ENCODE assay signal across 11 cellular contexts in genomic region chr17:40371261-40371929, GRCh38. TPM values are rescaled to one million over a fixed set of nuclear protein-coding genes. Genes with fewer than 3 reads are reported as not detected.
A peak's percentile ranks its signal among the peaks of the same experiment; 100 is the strongest.
DNase-seq lines count a peak whose midpoint lies in the region; ATAC-seq and TF ChIP-seq lines count a peak whose summit lies in the region.
"Had no signal": no experiment of that assay in that cellular context is flagged by ENCODE, and none has a peak within 500 bp of the region (broad histone marks: within the 10 kb centered on the region; RNA-seq: fewer than 3 reads in every experiment).

No MANE protein-coding gene starts in this region.

- intact Hi-C loops in MCF 10A (cut with micrococcal nuclease) = no loop called here

- BruUV-seq in MCF 10A (replicated peaks; lab: Mats Ljungman, UMichigan) = no TSS peak

- H3K27ac Mint-ChIP-seq in activated naive CD8-positive, alpha-beta T cell treated with anti-CD3 and anti-CD28 coated beads, Interleukin-2, amount 50 U/mL, for 24 hours = no peak overlapping the region
- H3K27ac Mint-ChIP-seq in stimulated activated memory B cell treated with anti-CD40 and anti-IgM and Interleukin-4, amounts not matched to agents 10 μg/mL and 1 μg/mL and 100 μg/mL, for 72 hours = no peak overlapping the region
- H3K27ac Mint-ChIP-seq in MCF 10A (ENCODE audit: low read depth, unreplicated experiment) = no peak overlapping the region

- no peak for TF ChIP-seq CTCF in MCF 10A (IDR thresholded peaks at IDR 0.05; ENCODE audit: unreplicated experiment)

- H3K36me3 Mint-ChIP-seq in activated naive CD8-positive, alpha-beta T cell treated with anti-CD3 and anti-CD28 coated beads, Interleukin-2, amount 50 U/mL, for 24 hours (ENCODE audit: low read depth) = no peaks in the 10 kb centered on the region
- no peaks in the 10 kb centered on the region for H3K36me3 Mint-ChIP-seq in stimulated activated memory B cell treated with anti-CD40 and anti-IgM and Interleukin-4, amounts not matched to agents 10 μg/mL and 1 μg/mL and 100 μg/mL, for 72 hours
- peaks cover 5% of the 10 kb centered on the region for H3K36me3 Mint-ChIP-seq in MCF 10A (ENCODE audit: insufficient read depth, unreplicated experiment)

- POLR2A ChIA-PET in MCF 10A (lab: Yijun Ruan, JAX) = no interaction called here

- DNase-seq in activated effector memory CD4-positive, alpha-beta T cell treated with anti-CD3 and anti-CD28 coated beads, Interleukin-2, amount 50 U/mL, for 16 hours = peak; percentile 64
- no peak for DNase-seq in activated effector memory CD4-positive, alpha-beta T cell treated with Interleukin-2 at 50 U/mL for 16 hours
- DNase-seq in NAMALWA (ENCODE audit: low spot score) = peak; percentile 74
- DNase-seq in activated naive CD8-positive, alpha-beta T cell treated with anti-CD3 and anti-CD28 coated beads, Interleukin-2, amount 50 U/mL, for 24 hours = no peak
- no peak for DNase-seq in MCF 10A (ENCODE audit: unreplicated experiment)
- DNase-seq: DMS153, NCI-H1694 treated with DMSO at 0.1 percent for 48 hours had no signal

- ATAC-seq in activated naive CD8-positive, alpha-beta T cell treated with anti-CD3 and anti-CD28 coated beads, Interleukin-2, amount 50 U/mL, for 24 hours = peak; percentile 47
- peak; percentile 78 for ATAC-seq in stimulated activated memory B cell treated with anti-CD40 and anti-IgM and Interleukin-4, amounts not matched to agents 10 μg/mL and 1 μg/mL and 100 μg/mL, for 72 hours
- ATAC-seq in GM18873 (IDR thresholded peaks at IDR 0.05; ENCODE audit: low FRiP score, unreplicated experiment) (no peak), HG02798 (IDR thresholded peaks at IDR 0.05; ENCODE audit: poor library complexity, unreplicated experiment) (no peak)

- CTCF ChIA-PET in MCF 10A (lab: Yijun Ruan, JAX) = interaction anchor here (0.6 to 1.2 kb wide), 2 partner anchors 43 to 1344 kb away, joined by 3 to 4 read pairs; no protein-coding TSS in a partner anchor

- H3K9me3 Mint-ChIP-seq in activated naive CD8-positive, alpha-beta T cell treated with anti-CD3 and anti-CD28 coated beads, Interleukin-2, amount 50 U/mL, for 24 hours = no peaks in the 10 kb centered on the region
- no peaks in the 10 kb centered on the region for H3K9me3 Mint-ChIP-seq in stimulated activated memory B cell treated with anti-CD40 and anti-IgM and Interleukin-4, amounts not matched to agents 10 μg/mL and 1 μg/mL and 100 μg/mL, for 72 hours
- peaks cover 8% of the 10 kb centered on the region for H3K9me3 Mint-ChIP-seq in MCF 10A (ENCODE audit: unreplicated experiment)

- peaks cover 35% of the 10 kb centered on the region for H3K4me1 Mint-ChIP-seq in activated naive CD8-positive, alpha-beta T cell treated with anti-CD3 and anti-CD28 coated beads, Interleukin-2, amount 50 U/mL, for 24 hours
- peaks cover 14% of the 10 kb centered on the region for H3K4me1 Mint-ChIP-seq in stimulated activated memory B cell treated with anti-CD40 and anti-IgM and Interleukin-4, amounts not matched to agents 10 μg/mL and 1 μg/mL and 100 μg/mL, for 72 hours
- peaks cover 24% of the 10 kb centered on the region for H3K4me1 Mint-ChIP-seq in MCF 10A (ENCODE audit: insufficient read depth, unreplicated experiment)

- no peaks in the 10 kb centered on the region for H3K27me3 Mint-ChIP-seq in activated naive CD8-positive, alpha-beta T cell treated with anti-CD3 and anti-CD28 coated beads, Interleukin-2, amount 50 U/mL, for 24 hours
- H3K27me3 Mint-ChIP-seq in stimulated activated memory B cell treated with anti-CD40 and anti-IgM and Interleukin-4, amounts not matched to agents 10 μg/mL and 1 μg/mL and 100 μg/mL, for 72 hours = no peaks in the 10 kb centered on the region
- no peaks in the 10 kb centered on the region for H3K27me3 Mint-ChIP-seq in MCF 10A (ENCODE audit: insufficient read depth, unreplicated experiment)

- H3K4me3 Mint-ChIP-seq in activated naive CD8-positive, alpha-beta T cell treated with anti-CD3 and anti-CD28 coated beads, Interleukin-2, amount 50 U/mL, for 24 hours = no peak overlapping the region
- H3K4me3 Mint-ChIP-seq in stimulated activated memory B cell treated with anti-CD40 and anti-IgM and Interleukin-4, amounts not matched to agents 10 μg/mL and 1 μg/mL and 100 μg/mL, for 72 hours = no peak overlapping the region
- H3K4me3 Mint-ChIP-seq in MCF 10A (ENCODE audit: unreplicated experiment) = no peak overlapping the region

RNA-seq across cellular contexts. Expression of gene GJD3, which starts 6.9 kb away (rescaled TPM):
- total RNA-seq in MCF 10A (2022) = not detected in 2 replicates
- total RNA-seq: urinary bladder had no signal

RNA-seq across cellular contexts. Expression of gene TOP2A, which starts 46.3 kb away (rescaled TPM):
- 100 and 151 TPM in 2 replicates for total RNA-seq in MCF 10A (2022)

Comparison
In these comparisons a context has a peak if more than half of its experiments do, and no peak if none do; other contexts are left out.
1. DNase-seq: peak in activated effector memory CD4-positive, alpha-beta T cell treated with anti-CD3 and anti-CD28 coated beads, Interleukin-2, amount 50 U/mL, for 16 hours (single experiment) and NAMALWA (single experiment); none in activated effector memory CD4-positive, alpha-beta T cell treated with Interleukin-2 at 50 U/mL for 16 hours (single experiment), activated naive CD8-positive, alpha-beta T cell treated with anti-CD3 and anti-CD28 coated beads, Interleukin-2, amount 50 U/mL, for 24 hours (single experiment) and MCF 10A (single experiment).
2. ATAC-seq: peak in activated naive CD8-positive, alpha-beta T cell treated with anti-CD3 and anti-CD28 coated beads, Interleukin-2, amount 50 U/mL, for 24 hours (single experiment) and stimulated activated memory B cell treated with anti-CD40 and anti-IgM and Interleukin-4, amounts not matched to agents 10 μg/mL and 1 μg/mL and 100 μg/mL, for 72 hours (single experiment); none in GM18873 (single experiment) and HG02798 (single experiment).